Comparison of ENCODE assay signal across 15 cellular contexts in genomic region chr7:94834359-94834758, GRCh38.
A peak's percentile ranks its signal among the peaks of the same experiment; 100 is the strongest.
DNase-seq lines count a peak whose midpoint lies in the region; ATAC-seq and TF ChIP-seq lines count a peak whose summit lies in the region.
"Had no signal": no experiment of that assay in that cellular context is flagged by ENCODE, and none has a peak within 500 bp of the region (broad histone marks: within the 10 kb centered on the region; RNA-seq: fewer than 3 reads in every experiment).

No MANE protein-coding gene starts in this region.

- TF ChIP-seq CTCF in epithelial cell of esophagus (IDR thresholded peaks at IDR 0.05; ENCODE audit: insufficient read depth, low read depth, low read length, missing control alignments) = no peak

- no peak for ATAC-seq in GM21737 (IDR thresholded peaks at IDR 0.05; ENCODE audit: unreplicated experiment)
- ATAC-seq: A549; CD8-positive, alpha-beta T cell; GM12878 had no signal

- peak; percentile 26 for DNase-seq in SIG-M5 treated with dmso at 0.1 percent for 504 hours (lab: John Stamatoyannopoulos, UW; ENCODE audit: unreplicated experiment)
- no peak for DNase-seq in SIG-M5 (lab: John Stamatoyannopoulos, UW)
- DNase-seq in epithelial cell of esophagus (ENCODE audit: low read depth) = peak; percentile 54
- no peak for DNase-seq in stimulated activated CD4-positive, alpha-beta T cell treated with anti-CD3 and anti-CD28 coated beads, Interleukin-2, amount 100 ng/mL, for 24 hours
- DNase-seq: AML-193; Caco-2; Calu3; CD4-positive, alpha-beta T cell; CD8-positive, alpha-beta T cell; DMS79 treated with DMSO at 0.1 percent for 48 hours; GDM1 had no signal

- H3K4me3 ChIP-seq in epithelial cell of esophagus (ENCODE audit: low read length) = no peak overlapping the region
- H3K4me3 ChIP-seq: A549; BLaER1 treated with 17β-estradiol and CSF1 and Interleukin-3, amounts not matched to agents 10 nM and 100 nM; GM12878 had no signal

Comparison
In these comparisons a context has a peak if more than half of its experiments do, and no peak if none do; other contexts are left out.
1. DNase-seq: peak in SIG-M5 treated with dmso at 0.1 percent for 504 hours (single experiment) and epithelial cell of esophagus (single experiment); none in SIG-M5 (single experiment) and stimulated activated CD4-positive, alpha-beta T cell treated with anti-CD3 and anti-CD28 coated beads, Interleukin-2, amount 100 ng/mL, for 24 hours (0 of 2).